In genomic region chr6:143034689-143035334, GRCh38 we compare ENCODE assay signal across 1 cellular context.
TF ChIP-seq lines count a peak whose summit lies in the region.

No MANE protein-coding gene starts in this region.

TF ChIP-seq in K562, 482 proteins besides CTCF, POLR2A, EP300 and RAD21 (continued from another document):
- peak; percentile 64 for TF ChIP-seq MGA (IDR thresholded peaks at IDR 0.05)
- TF ChIP-seq CBFA2T2 (conservative IDR thresholded peaks at IDR 0.05): peak; percentile 75
- TF ChIP-seq SNRNP70 (optimal IDR thresholded peaks at IDR 0.05; ENCODE audit: low read depth, low read length): no peak
- peak; percentile 78 for TF ChIP-seq ARID1B (IDR thresholded peaks at IDR 0.05)
- no peak for TF ChIP-seq ZNF217 (CRISPR knock-in tag; IDR thresholded peaks at IDR 0.05)
- TF ChIP-seq AFF1 (IDR thresholded peaks at IDR 0.05; ENCODE audit: low read depth in 1 of 2, partially characterized antibody in 2 of 2): no peak
- peak; percentile 53; the same call in 1 of the 2 replicates for TF ChIP-seq MYNN (IDR thresholded peaks at IDR 0.05)
- TF ChIP-seq MYNN (CRISPR knock-in tag; IDR thresholded peaks at IDR 0.05): no peak
- peak; percentile 35; the same call in 1 of the 2 replicates for TF ChIP-seq SMARCA4 (IDR thresholded peaks at IDR 0.05)
- no peak for TF ChIP-seq MIER1 (IDR thresholded peaks at IDR 0.05; ENCODE audit: low read depth)
- TF ChIP-seq TRIM24 (IDR thresholded peaks at IDR 0.05): peak; percentile 38 to 40; a peak in 1 of 4 replicates
- peak; percentile 31 to 51 for TF ChIP-seq E2F6 (IDR thresholded peaks at IDR 0.05; ENCODE audit: borderline replicate concordance in 1 of 2, extremely low read depth in 1 of 2, insufficient read depth in 1 of 2, insufficient read length in 1 of 2, low read depth in 1 of 2, low read length in 1 of 2, poor library complexity in 1 of 2, severe bottlenecking in 1 of 2)
- peak; percentile 81; the same call in 1 of the 2 replicates for TF ChIP-seq KLF16 (IDR thresholded peaks at IDR 0.05)
- TF ChIP-seq USF1 (CRISPR knock-in tag; IDR thresholded peaks at IDR 0.05): peak; percentile 42; the same call in 1 of the 2 replicates
- TF ChIP-seq ZNF79 (CRISPR knock-in tag; IDR thresholded peaks at IDR 0.05; ENCODE audit: low read depth): no peak
